In the genomic region with DNA sequence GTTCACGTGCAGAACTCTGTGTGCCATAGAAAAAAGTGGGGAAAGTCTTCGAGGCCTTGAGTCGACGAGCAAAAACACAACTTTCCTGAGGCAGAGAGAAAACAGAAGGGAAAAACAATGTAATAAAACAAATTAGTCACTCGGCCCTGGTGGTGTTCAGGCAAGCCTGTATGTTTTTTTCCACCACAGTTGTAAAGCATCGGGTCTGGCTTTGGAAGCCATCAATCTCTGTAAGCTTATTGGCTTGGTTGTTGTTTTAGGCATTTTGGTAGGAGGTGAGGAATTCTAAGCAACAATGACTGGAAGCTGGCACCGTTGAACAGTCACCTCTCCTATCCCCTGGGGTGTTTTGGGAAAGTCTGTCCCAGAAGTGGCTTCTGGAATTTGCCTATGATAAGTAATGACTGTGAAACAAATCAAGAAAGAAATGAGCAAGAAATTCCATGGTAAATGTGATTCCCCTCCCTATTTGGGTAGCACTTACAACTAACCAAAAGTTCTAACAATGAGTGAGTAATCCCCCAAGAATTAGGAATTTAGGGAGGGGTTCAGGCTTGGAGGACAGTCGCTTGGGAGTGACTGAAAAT, we compare ENCODE assay signal across 1 cellular context.
TF ChIP-seq lines count a peak whose summit lies in the region.

No MANE protein-coding gene starts in this region.

TF ChIP-seq in SK-N-SH, 30 proteins besides CTCF, POLR2A, EP300 and RAD21 (continued from another document):
- TF ChIP-seq, protein P1, sequence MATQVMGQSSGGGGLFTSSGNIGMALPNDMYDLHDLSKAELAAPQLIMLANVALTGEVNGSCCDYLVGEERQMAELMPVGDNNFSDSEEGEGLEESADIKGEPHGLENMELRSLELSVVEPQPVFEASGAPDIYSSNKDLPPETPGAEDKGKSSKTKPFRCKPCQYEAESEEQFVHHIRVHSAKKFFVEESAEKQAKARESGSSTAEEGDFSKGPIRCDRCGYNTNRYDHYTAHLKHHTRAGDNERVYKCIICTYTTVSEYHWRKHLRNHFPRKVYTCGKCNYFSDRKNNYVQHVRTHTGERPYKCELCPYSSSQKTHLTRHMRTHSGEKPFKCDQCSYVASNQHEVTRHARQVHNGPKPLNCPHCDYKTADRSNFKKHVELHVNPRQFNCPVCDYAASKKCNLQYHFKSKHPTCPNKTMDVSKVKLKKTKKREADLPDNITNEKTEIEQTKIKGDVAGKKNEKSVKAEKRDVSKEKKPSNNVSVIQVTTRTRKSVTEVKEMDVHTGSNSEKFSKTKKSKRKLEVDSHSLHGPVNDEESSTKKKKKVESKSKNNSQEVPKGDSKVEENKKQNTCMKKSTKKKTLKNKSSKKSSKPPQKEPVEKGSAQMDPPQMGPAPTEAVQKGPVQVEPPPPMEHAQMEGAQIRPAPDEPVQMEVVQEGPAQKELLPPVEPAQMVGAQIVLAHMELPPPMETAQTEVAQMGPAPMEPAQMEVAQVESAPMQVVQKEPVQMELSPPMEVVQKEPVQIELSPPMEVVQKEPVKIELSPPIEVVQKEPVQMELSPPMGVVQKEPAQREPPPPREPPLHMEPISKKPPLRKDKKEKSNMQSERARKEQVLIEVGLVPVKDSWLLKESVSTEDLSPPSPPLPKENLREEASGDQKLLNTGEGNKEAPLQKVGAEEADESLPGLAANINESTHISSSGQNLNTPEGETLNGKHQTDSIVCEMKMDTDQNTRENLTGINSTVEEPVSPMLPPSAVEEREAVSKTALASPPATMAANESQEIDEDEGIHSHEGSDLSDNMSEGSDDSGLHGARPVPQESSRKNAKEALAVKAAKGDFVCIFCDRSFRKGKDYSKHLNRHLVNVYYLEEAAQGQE (IDR thresholded peaks at IDR 0.05; ENCODE audit: low read depth, low read length), result no peak
- TF ChIP-seq, protein P2, sequence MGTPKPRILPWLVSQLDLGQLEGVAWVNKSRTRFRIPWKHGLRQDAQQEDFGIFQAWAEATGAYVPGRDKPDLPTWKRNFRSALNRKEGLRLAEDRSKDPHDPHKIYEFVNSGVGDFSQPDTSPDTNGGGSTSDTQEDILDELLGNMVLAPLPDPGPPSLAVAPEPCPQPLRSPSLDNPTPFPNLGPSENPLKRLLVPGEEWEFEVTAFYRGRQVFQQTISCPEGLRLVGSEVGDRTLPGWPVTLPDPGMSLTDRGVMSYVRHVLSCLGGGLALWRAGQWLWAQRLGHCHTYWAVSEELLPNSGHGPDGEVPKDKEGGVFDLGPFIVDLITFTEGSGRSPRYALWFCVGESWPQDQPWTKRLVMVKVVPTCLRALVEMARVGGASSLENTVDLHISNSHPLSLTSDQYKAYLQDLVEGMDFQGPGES (IDR thresholded peaks at IDR 0.05; ENCODE audit: low read depth, low read length), result no peak
- TF ChIP-seq JUND (IDR thresholded peaks at IDR 0.05) (peak; percentile 57; the same call in 1 of the 2 replicates), TCF12 (IDR thresholded peaks at IDR 0.05) (0 out of 2 replicates have a peak, but pooled peaks have one; percentile 1), NFIC (IDR thresholded peaks at IDR 0.05; ENCODE audit: borderline replicate concordance) (peak; percentile 20; the same call in 1 of the 2 replicates), TAF1 (IDR thresholded peaks at IDR 0.05; ENCODE audit: borderline replicate concordance, low read depth, low read length) (no peak), SIN3A (IDR thresholded peaks at IDR 0.05; ENCODE audit: borderline replicate concordance, low read depth, low read length) (no peak), POLR2AphosphoS5 (IDR thresholded peaks at IDR 0.05; ENCODE audit: low read depth, low read length) (0 out of 2 replicates have a peak, but pooled peaks have one; percentile 15), RXRA (IDR thresholded peaks at IDR 0.05; ENCODE audit: borderline replicate concordance, low read depth) (no peak)
- TF ChIP-seq, protein P3, sequence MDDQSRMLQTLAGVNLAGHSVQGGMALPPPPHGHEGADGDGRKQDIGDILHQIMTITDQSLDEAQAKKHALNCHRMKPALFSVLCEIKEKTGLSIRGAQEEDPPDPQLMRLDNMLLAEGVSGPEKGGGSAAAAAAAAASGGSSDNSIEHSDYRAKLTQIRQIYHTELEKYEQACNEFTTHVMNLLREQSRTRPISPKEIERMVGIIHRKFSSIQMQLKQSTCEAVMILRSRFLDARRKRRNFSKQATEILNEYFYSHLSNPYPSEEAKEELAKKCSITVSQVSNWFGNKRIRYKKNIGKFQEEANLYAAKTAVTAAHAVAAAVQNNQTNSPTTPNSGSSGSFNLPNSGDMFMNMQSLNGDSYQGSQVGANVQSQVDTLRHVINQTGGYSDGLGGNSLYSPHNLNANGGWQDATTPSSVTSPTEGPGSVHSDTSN (IDR thresholded peaks at IDR 0.05), result peak; percentile 67; the same call in 1 of the 2 replicates
- TF ChIP-seq, protein P4, sequence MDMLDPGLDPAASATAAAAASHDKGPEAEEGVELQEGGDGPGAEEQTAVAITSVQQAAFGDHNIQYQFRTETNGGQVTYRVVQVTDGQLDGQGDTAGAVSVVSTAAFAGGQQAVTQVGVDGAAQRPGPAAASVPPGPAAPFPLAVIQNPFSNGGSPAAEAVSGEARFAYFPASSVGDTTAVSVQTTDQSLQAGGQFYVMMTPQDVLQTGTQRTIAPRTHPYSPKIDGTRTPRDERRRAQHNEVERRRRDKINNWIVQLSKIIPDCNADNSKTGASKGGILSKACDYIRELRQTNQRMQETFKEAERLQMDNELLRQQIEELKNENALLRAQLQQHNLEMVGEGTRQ (IDR thresholded peaks at IDR 0.05; ENCODE audit: borderline replicate concordance, low read depth, low read length), result no peak
